In genomic region chr14:32201816-32202467, GRCh38 we compare ENCODE assay signal across 8 cellular contexts. TPM values are rescaled to one million over a fixed set of nuclear protein-coding genes. Genes with fewer than 3 reads are reported as not detected.
DNase-seq lines count a peak whose midpoint lies in the region; ATAC-seq and TF ChIP-seq lines count a peak whose summit lies in the region.

Gene RNU6-7 (plus strand): TSS chr14:32202045.

- peaks cover 64% of the 10 kb centered on the region for H3K4me1 Mint-ChIP-seq in activated T-cell treated with anti-CD3 and anti-CD28 coated beads, Interleukin-2, amount 50 U/mL, for 24 hours (ENCODE audit: low read depth)

- TF ChIP-seq CTCF in GM12864 (IDR thresholded peaks at IDR 0.05; ENCODE audit: low read depth, low read length, missing control alignments): no peak

- no peaks in the 10 kb centered on the region for H3K9me3 Mint-ChIP-seq in activated T-cell treated with anti-CD3 and anti-CD28 coated beads, Interleukin-2, amount 50 U/mL, for 24 hours

- H3K27ac Mint-ChIP-seq in activated T-cell treated with anti-CD3 and anti-CD28 coated beads, Interleukin-2, amount 50 U/mL, for 24 hours: peak within 1 kb of the TSS; percentile 100

- peak within 1 kb of the TSS; percentile 82 for H3K4me3 Mint-ChIP-seq in activated T-cell treated with anti-CD3 and anti-CD28 coated beads, Interleukin-2, amount 50 U/mL, for 24 hours

- H3K27me3 Mint-ChIP-seq in activated T-cell treated with anti-CD3 and anti-CD28 coated beads, Interleukin-2, amount 50 U/mL, for 24 hours: no peaks in the 10 kb centered on the region

- peak within 1 kb of the TSS; percentile 51 for H3K4me3 ChIP-seq in GM12864 (ENCODE audit: low read depth, low read length)

- peaks cover 2% of the 10 kb centered on the region for H3K36me3 Mint-ChIP-seq in activated T-cell treated with anti-CD3 and anti-CD28 coated beads, Interleukin-2, amount 50 U/mL, for 24 hours (ENCODE audit: low read depth)

- DNase-seq in GM12864 (ENCODE audit: low read depth) (no peak), NCI-H2196 (lab: John Stamatoyannopoulos, UW; ENCODE audit: unreplicated experiment) (peak; percentile 43), fibroblast of peridontal ligament (ENCODE audit: extremely low read depth) (peak; percentile 31), occipital lobe (lab: John Stamatoyannopoulos, UW) (peak; percentile 16)
- DNase-seq in activated T-cell treated with anti-CD3 and anti-CD28 coated beads, Interleukin-2, amount 50 U/mL, for 24 hours: no peak

- ATAC-seq in HG03354 (IDR thresholded peaks at IDR 0.05; ENCODE audit: poor library complexity, severe bottlenecking, unreplicated experiment): no peak
- no peak for ATAC-seq in HG03457 (IDR thresholded peaks at IDR 0.05; ENCODE audit: unreplicated experiment)
- no peak for ATAC-seq in HG03571 (IDR thresholded peaks at IDR 0.05; ENCODE audit: unreplicated experiment)

RNA-seq across cellular contexts. Expression of gene RNU6-7, which starts in this region (rescaled TPM):
- total RNA-seq in occipital lobe: not detected

Comparison
In these comparisons a context has a peak if more than half of its experiments do, and no peak if none do; other contexts are left out.
1. Peak in DNase-seq in occipital lobe; RNA of the gene not detected or under 1 TPM.
2. DNase-seq: peak in NCI-H2196 (single experiment) and fibroblast of peridontal ligament (single experiment); none in GM12864 (single experiment) and activated T-cell treated with anti-CD3 and anti-CD28 coated beads, Interleukin-2, amount 50 U/mL, for 24 hours (single experiment).